In genomic region chr1:92310185-92310597, GRCh38 we compare ENCODE assay signal across 1 cellular context.
TF ChIP-seq lines count a peak whose summit lies in the region.

No MANE protein-coding gene starts in this region.

TF ChIP-seq in WTC11, 78 proteins besides CTCF, POLR2A, EP300 and RAD21 (continued from another document):
- no peak for TF ChIP-seq E2F4 (CRISPR knock-in tag; IDR thresholded peaks at IDR 0.05; ENCODE audit: borderline replicate concordance, low read depth)
- no peak for TF ChIP-seq SP1 (CRISPR knock-in tag; conservative IDR thresholded peaks at IDR 0.05)
- TF ChIP-seq FOXK1 (CRISPR knock-in tag; IDR thresholded peaks at IDR 0.05), result no peak
- TF ChIP-seq EMX1 (CRISPR knock-in tag; IDR thresholded peaks at IDR 0.05), result no peak
- TF ChIP-seq FOXJ3 (CRISPR knock-in tag; IDR thresholded peaks at IDR 0.05; ENCODE audit: borderline replicate concordance), result no peak
- TF ChIP-seq ZBTB43 (CRISPR knock-in tag; IDR thresholded peaks at IDR 0.05), result no peak
- TF ChIP-seq ZNF512 (CRISPR knock-in tag; IDR thresholded peaks at IDR 0.05; ENCODE audit: borderline replicate concordance), result no peak
